In genomic region chr5:16934123-16934522, GRCh38 we compare ENCODE assay signal across 1 cellular context.
TF ChIP-seq lines count a peak whose summit lies in the region.

No MANE protein-coding gene starts in this region.

TF ChIP-seq in GM12878, 131 proteins besides CTCF, POLR2A, EP300 and RAD21:
- TF ChIP-seq ZBTB4 (CRISPR knock-in tag; IDR thresholded peaks at IDR 0.05) (no peak), RBBP5 (conservative IDR thresholded peaks at IDR 0.05) (no peak), SMC3 (IDR thresholded peaks at IDR 0.05; ENCODE audit: borderline replicate concordance, low read length) (peak; percentile 40; the same call in 1 of the 2 replicates), EZH2 (IDR thresholded peaks at IDR 0.05; ENCODE audit: borderline replicate concordance, control insufficient read depth, low read depth, low read length) (no peak)
